In genomic region chr18:23230688-23231087, GRCh38 we compare ENCODE assay signal across 9 cellular contexts.
A peak's percentile ranks its signal among the peaks of the same experiment; 100 is the strongest.
DNase-seq lines count a peak whose midpoint lies in the region; ATAC-seq and TF ChIP-seq lines count a peak whose summit lies in the region.
"Had no signal": no experiment of that assay in that cellular context is flagged by ENCODE, and none has a peak within 500 bp of the region (broad histone marks: within the 10 kb centered on the region; RNA-seq: fewer than 3 reads in every experiment).

No MANE protein-coding gene starts in this region.

- no peak for TF ChIP-seq CTCF in DND-41 (IDR thresholded peaks at IDR 0.05; ENCODE audit: borderline replicate concordance, extremely low read depth, low read length, poor library complexity, severe bottlenecking)
- TF ChIP-seq CTCF in fibroblast of the aortic adventitia (IDR thresholded peaks at IDR 0.05; ENCODE audit: insufficient read depth, low read length): no peak

- H3K4me3 ChIP-seq in DND-41 (ENCODE audit: low read depth in 1 of 2, low read length in 2 of 2) (no peak overlapping the region), SJSA1 (no peak overlapping the region), fibroblast of the aortic adventitia (ENCODE audit: low read depth, low read length) (no peak overlapping the region), skeletal muscle satellite cell (ENCODE audit: low read length) (no peak overlapping the region), H7 (ENCODE audit: insufficient read depth, low read depth, low read length) (no peak overlapping the region)

- DNase-seq in DND-41 (no peak), SJSA1 (ENCODE audit: low read depth in 1 of 2, low spot score in 2 of 2) (no peak), fibroblast of the aortic adventitia (ENCODE audit: low read depth) (peak; percentile 34), H7 (no peak), NCI-H1417 treated with DMSO at 0.1 percent for 48 hours (lab: John Stamatoyannopoulos, UW) (no peak)
- no peak for DNase-seq in central memory CD4-positive, alpha-beta T cell
- DNase-seq: NCI-H524 had no signal

- H3K9me3 ChIP-seq in DND-41 (ENCODE audit: insufficient read depth, low read length, severe bottlenecking): no peaks in the 10 kb centered on the region
- H3K9me3 ChIP-seq in SJSA1 (replicated peaks): no peaks in the 10 kb centered on the region
- no peaks in the 10 kb centered on the region for H3K9me3 ChIP-seq in skeletal muscle satellite cell (replicated peaks; ENCODE audit: low read length)

- H3K4me1 ChIP-seq in DND-41 (ENCODE audit: insufficient read depth, low read length) (peaks cover 30% of the 10 kb centered on the region), SJSA1 (replicated peaks) (peaks cover 31% of the 10 kb centered on the region), skeletal muscle satellite cell (ENCODE audit: control insufficient read depth, insufficient read depth, low read length) (peaks cover 55% of the 10 kb centered on the region)

- no peak overlapping the region for H3K4me2 ChIP-seq in DND-41 (ENCODE audit: insufficient read depth, low read length)
- H3K4me2 ChIP-seq in skeletal muscle satellite cell (ENCODE audit: low read length): no peak overlapping the region

- H3K9ac ChIP-seq in DND-41 (ENCODE audit: low read depth, low read length) (no peak overlapping the region), skeletal muscle satellite cell (ENCODE audit: low read depth, low read length) (peak overlapping the region; percentile 16)

- H3K36me3 ChIP-seq in DND-41 (ENCODE audit: insufficient read depth, low read length): no peaks in the 10 kb centered on the region
- 0 out of 2 replicates have a peak, but pooled peaks cover 4% of the 10 kb centered on the region for H3K36me3 ChIP-seq in SJSA1
- H3K36me3 ChIP-seq in skeletal muscle satellite cell (ENCODE audit: insufficient read depth, low read length): no peaks in the 10 kb centered on the region
- H3K36me3 ChIP-seq in H7 (replicated peaks; ENCODE audit: control insufficient read depth, insufficient read depth, low read length): no peaks in the 10 kb centered on the region; the same call in none of the 2 replicates

- H2AFZ ChIP-seq in DND-41 (ENCODE audit: low read depth, low read length): no peak overlapping the region

- no peaks in the 10 kb centered on the region for H3K27me3 ChIP-seq in DND-41 (ENCODE audit: insufficient read depth, low read length, poor library complexity)
- no peaks in the 10 kb centered on the region for H3K27me3 ChIP-seq in SJSA1 (replicated peaks)
- H3K27me3 ChIP-seq in skeletal muscle satellite cell (ENCODE audit: control insufficient read depth, insufficient read depth, low read length): no peaks in the 10 kb centered on the region
- H3K27me3 ChIP-seq in H7 (ENCODE audit: control insufficient read depth, insufficient read depth, low read length): no peaks in the 10 kb centered on the region

- no peaks in the 10 kb centered on the region for H4K20me1 ChIP-seq in DND-41 (ENCODE audit: insufficient read depth, low read length)

- no peaks in the 10 kb centered on the region for H3K79me2 ChIP-seq in DND-41 (ENCODE audit: insufficient read depth, low read length)

- H3K27ac ChIP-seq in DND-41 (ENCODE audit: low read length): peak overlapping the region; percentile 33; the same call in 1 of the 2 replicates
- peak overlapping the region; percentile 86 for H3K27ac ChIP-seq in SJSA1

- ATAC-seq in DND-41 (ENCODE audit: insufficient read depth, low read depth): no peak
- ATAC-seq in HG03442 (IDR thresholded peaks at IDR 0.05; ENCODE audit: unreplicated experiment): no peak
